Comparison of ENCODE assay signal across 8 cellular contexts in the genomic region with DNA sequence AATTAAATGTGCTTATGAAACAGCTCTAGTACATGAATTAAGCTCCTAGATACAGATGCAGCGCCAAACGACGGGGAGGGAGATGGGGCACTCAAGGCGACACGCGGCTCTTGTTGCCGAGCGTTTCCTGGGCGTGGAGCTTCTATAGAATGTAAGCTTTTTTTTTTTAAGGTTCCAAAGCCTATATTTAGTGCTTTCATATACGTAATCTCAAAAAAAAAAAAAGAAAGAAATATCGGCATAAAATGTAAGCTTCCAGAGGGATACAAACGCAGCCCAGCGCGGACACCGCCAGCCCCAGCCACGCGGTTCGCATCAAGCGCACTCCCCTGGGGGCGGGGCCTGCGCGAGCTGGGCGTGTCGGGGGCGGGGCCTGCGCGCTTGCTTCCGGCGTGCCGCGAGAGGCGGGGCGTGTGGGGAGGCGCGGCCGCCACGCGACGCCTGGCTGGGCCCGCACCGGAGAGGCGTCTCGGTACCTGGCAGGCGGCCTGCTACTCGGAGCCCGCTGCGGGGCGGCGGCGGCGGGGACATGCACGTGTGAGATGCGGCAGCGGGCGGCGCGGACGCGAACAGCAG. TPM values are rescaled to one million over a fixed set of nuclear protein-coding genes. Genes with fewer than 3 reads are reported as not detected.
DNase-seq lines count a peak whose midpoint lies in the region; ATAC-seq and FAIRE-seq lines count a peak whose summit lies in the region.

A gene with protein sequence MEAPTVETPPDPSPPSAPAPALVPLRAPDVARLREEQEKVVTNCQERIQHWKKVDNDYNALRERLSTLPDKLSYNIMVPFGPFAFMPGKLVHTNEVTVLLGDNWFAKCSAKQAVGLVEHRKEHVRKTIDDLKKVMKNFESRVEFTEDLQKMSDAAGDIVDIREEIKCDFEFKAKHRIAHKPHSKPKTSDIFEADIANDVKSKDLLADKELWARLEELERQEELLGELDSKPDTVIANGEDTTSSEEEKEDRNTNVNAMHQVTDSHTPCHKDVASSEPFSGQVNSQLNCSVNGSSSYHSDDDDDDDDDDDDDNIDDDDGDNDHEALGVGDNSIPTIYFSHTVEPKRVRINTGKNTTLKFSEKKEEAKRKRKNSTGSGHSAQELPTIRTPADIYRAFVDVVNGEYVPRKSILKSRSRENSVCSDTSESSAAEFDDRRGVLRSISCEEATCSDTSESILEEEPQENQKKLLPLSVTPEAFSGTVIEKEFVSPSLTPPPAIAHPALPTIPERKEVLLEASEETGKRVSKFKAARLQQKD (plus strand): TSS at position 412 of the 576 bp plus-strand sequence. CDS start 309 bp downstream, outside the sequence.

- peaks cover 13% of the 10 kb centered on the region for H3K36me3 Mint-ChIP-seq in activated CD8-positive, alpha-beta memory T cell treated with anti-CD3 and anti-CD28 coated beads, Interleukin-2, amount 10 ng/mL, durations not matched to agents 7 days and 5 days

- CTCF ChIA-PET in activated CD8-positive, alpha-beta memory T cell treated with anti-CD3 and anti-CD28 coated beads, Interleukin-2, amount 10 ng/mL, durations not matched to agents 7 days and 5 days (lab: Charles Lee) = interaction anchor here (0.7 to 1.7 kb wide), 10 partner anchors 9 to 278 kb away, joined by 3 to 4 read pairs (median 3); no protein-coding TSS in a partner anchor

- H3K4me3 Mint-ChIP-seq in activated CD8-positive, alpha-beta memory T cell treated with anti-CD3 and anti-CD28 coated beads, Interleukin-2, amount 10 ng/mL, durations not matched to agents 7 days and 5 days = peak within 1 kb of the TSS; percentile 99

- FAIRE-seq in HTR-8/SVneo (lab: Jason Lieb, UNC) = no peak

- no peaks in the 10 kb centered on the region for H3K9me3 Mint-ChIP-seq in activated CD8-positive, alpha-beta memory T cell treated with anti-CD3 and anti-CD28 coated beads, Interleukin-2, amount 10 ng/mL, durations not matched to agents 7 days and 5 days (ENCODE audit: low read depth)

- ATAC-seq in GM21360 (IDR thresholded peaks at IDR 0.05; ENCODE audit: unreplicated experiment) = peak; percentile 74
- peak; percentile 92 for ATAC-seq in activated CD8-positive, alpha-beta memory T cell treated with anti-CD3 and anti-CD28 coated beads, Interleukin-2, amount 10 ng/mL, durations not matched to agents 7 days and 5 days

- H3K4me1 Mint-ChIP-seq in activated CD8-positive, alpha-beta memory T cell treated with anti-CD3 and anti-CD28 coated beads, Interleukin-2, amount 10 ng/mL, durations not matched to agents 7 days and 5 days = peaks cover 39% of the 10 kb centered on the region

- DNase-seq in COLO668 (lab: John Stamatoyannopoulos, UW; ENCODE audit: unreplicated experiment) = peak; percentile 89
- DNase-seq in HTR-8/SVneo (ENCODE audit: insufficient read length, low spot score) = peak; percentile 81
- peak; percentile 40 for DNase-seq in NOMO-1 treated with dmso at 0.1 percent for 144 hours (lab: John Stamatoyannopoulos, UW; ENCODE audit: unreplicated experiment)
- DNase-seq in activated CD8-positive, alpha-beta memory T cell treated with anti-CD3 and anti-CD28 coated beads, Interleukin-2, amount 10 ng/mL, durations not matched to agents 7 days and 5 days = peak; percentile 93
- DNase-seq in midbrain (lab: John Stamatoyannopoulos, UW) = peak; percentile 85
- peak; percentile 85 to 90 for DNase-seq in stimulated activated CD8-positive, alpha-beta memory T cell treated with anti-CD3 and anti-CD28 coated beads, Interleukin-15, amount 100 ng/mL, for 4 hours (ENCODE audit: low read depth in 2 of 2)

- H3K27me3 Mint-ChIP-seq in activated CD8-positive, alpha-beta memory T cell treated with anti-CD3 and anti-CD28 coated beads, Interleukin-2, amount 10 ng/mL, durations not matched to agents 7 days and 5 days = peaks cover 5% of the 10 kb centered on the region

- in situ Hi-C loops in endometrial microvascular endothelial cells (cut with HindIII; ENCODE audit: inconsistent ontology term, low pct_unique_long_range_greater_than_20kb, low sequenced_read_pairs) = no loop called here

- peak within 1 kb of the TSS; percentile 94 for H3K27ac Mint-ChIP-seq in activated CD8-positive, alpha-beta memory T cell treated with anti-CD3 and anti-CD28 coated beads, Interleukin-2, amount 10 ng/mL, durations not matched to agents 7 days and 5 days

RNA-seq across cellular contexts. Expression of the gene that starts here (rescaled TPM):
- 10 to 100 TPM; 48.3 to 60.8 TPM for total RNA-seq in activated CD8-positive, alpha-beta memory T cell treated with anti-CD3 and anti-CD28 coated beads, Interleukin-2, amount 10 ng/mL, durations not matched to agents 7 days and 5 days
- total RNA-seq in endometrial microvascular endothelial cells (ENCODE audit: inconsistent ontology term) = 23.2 TPM

Comparison
In these comparisons a context has a peak if more than half of its experiments do, and no peak if none do; other contexts are left out.
1. Peak in every context shown above with its lines: DNase-seq and ATAC-seq.
2. DNase-seq: peak in every context shown above with its lines; median percentile 93 in activated CD8-positive, alpha-beta memory T cell treated with anti-CD3 and anti-CD28 coated beads, Interleukin-2, amount 10 ng/mL, durations not matched to agents 7 days and 5 days; 89 in COLO668; 88 in stimulated activated CD8-positive, alpha-beta memory T cell treated with anti-CD3 and anti-CD28 coated beads, Interleukin-15, amount 100 ng/mL, for 4 hours; 85 in midbrain; 81 in HTR-8/SVneo; 40 in NOMO-1 treated with dmso at 0.1 percent for 144 hours.